ENCODE assay signal across 20 cellular contexts in genomic region chr15:87716422-87716821, GRCh38.
"Had no signal": no experiment of that assay in that cellular context is flagged by ENCODE, and none has a peak within 500 bp of the region (broad histone marks: within the 10 kb centered on the region; RNA-seq: fewer than 3 reads in every experiment).

No MANE protein-coding gene starts in this region.

- H3K27ac ChIP-seq: pancreas, upper lobe of left lung had no signal

- ATAC-seq: activated T-cell treated with anti-CD3 and anti-CD28 coated beads, Interleukin-2, amount 50 U/mL, for 72 hours; left cardiac atrium; natural killer cell treated with Interleukin-12 subunit alpha and Interleukin-12 subunit beta and Interleukin-15 and Interleukin-18, amount 100 ng/mL, for 72 hours; pancreas; right cardiac atrium; stimulated activated naive CD8-positive, alpha-beta T cell treated with anti-CD3 and anti-CD28 coated beads, Interleukin-15, Interleukin-2, amounts not matched to agents 100 U/mL and 50 U/mL, for 24 hours had no signal

- H3K36me3 ChIP-seq: pancreas, upper lobe of left lung had no signal

- H3K27me3 ChIP-seq: pancreas, upper lobe of left lung had no signal

- DNase-seq: activated CD4-positive, alpha-beta memory T cell treated with anti-CD3 and anti-CD28 coated beads, Interleukin-2, amount 10 ng/mL, durations not matched to agents 7 days and 5 days; activated CD4-positive, alpha-beta T cell treated with anti-CD3 and anti-CD28 coated beads, Interleukin-2, amount 10 ng/mL, durations not matched to agents 24 days and 14 days; activated CD4-positive, CD25-positive, alpha-beta regulatory T cell; activated effector memory CD4-positive, alpha-beta T cell treated with Interleukin-2 at 50 U/mL for 16 hours; activated naive CD4-positive, alpha-beta T cell treated with anti-CD3 and anti-CD28 coated beads for 36 hours; activated T-cell treated with anti-CD3 and anti-CD28 coated beads, Interleukin-2, amount 50 U/mL, for 72 hours; amygdala; cerebellar nuclear complex; cortex of kidney; foreskin fibroblast; left cardiac atrium; pancreas; right cardiac atrium; stimulated activated CD4-positive, alpha-beta T cell treated with anti-CD3 and anti-CD28 coated beads, Interleukin-12 subunit alpha, Interleukin-12 subunit beta, amount 100 ng/mL, for 4 hours; stimulated activated CD4-positive, alpha-beta T cell treated with anti-CD3 and anti-CD28 coated beads, Interleukin-4, amount 100 ng/mL, for 4 hours; stimulated activated naive CD8-positive, alpha-beta T cell treated with anti-CD3 and anti-CD28 coated beads, Interleukin-15, Interleukin-2, amounts not matched to agents 100 U/mL and 50 U/mL, for 24 hours; T1000; upper lobe of left lung had no signal

- H3K4me1 ChIP-seq: pancreas, upper lobe of left lung had no signal

- FAIRE-seq: islet of Langerhans, pancreas had no signal

- H3K9me3 ChIP-seq: pancreas, upper lobe of left lung had no signal

- H3K4me3 ChIP-seq: pancreas, upper lobe of left lung had no signal
